In the genomic region with DNA sequence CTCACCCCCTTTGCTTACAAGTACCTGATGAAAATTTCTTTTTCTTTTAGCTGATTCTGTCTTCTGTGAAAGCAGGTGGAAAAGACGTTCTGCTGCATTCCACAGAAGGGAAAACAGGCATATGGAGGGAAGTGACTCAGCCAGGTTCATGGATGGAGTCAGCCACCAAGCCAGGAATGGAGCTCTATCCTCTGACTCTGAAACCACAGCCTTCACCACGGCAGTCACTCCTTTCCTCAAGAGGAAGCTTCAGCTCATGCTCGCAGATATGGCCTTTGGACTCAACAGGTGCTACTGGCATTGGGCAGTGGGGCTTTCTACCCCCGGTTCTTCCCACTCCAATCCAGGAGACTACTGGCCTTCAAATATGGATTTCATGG, we compare ENCODE assay signal across 13 cellular contexts. TPM values are rescaled to one million over a fixed set of nuclear protein-coding genes. Genes with fewer than 3 reads are reported as not detected.
DNase-seq lines count a peak whose midpoint lies in the region; ATAC-seq, FAIRE-seq and TF ChIP-seq lines count a peak whose summit lies in the region.
"Had no signal": no experiment of that assay in that cellular context is flagged by ENCODE, and none has a peak within 500 bp of the region (broad histone marks: within the 10 kb centered on the region; RNA-seq: fewer than 3 reads in every experiment).

No MANE protein-coding gene starts in this region.

- H3K27me3 ChIP-seq in MG63 (no peaks in the 10 kb centered on the region), bronchial epithelial cell (ENCODE audit: control insufficient read depth, insufficient read depth, low read length) (no peaks in the 10 kb centered on the region), neutrophil (no peaks in the 10 kb centered on the region), gastrocnemius medialis (no peaks in the 10 kb centered on the region), thyroid gland (no peaks in the 10 kb centered on the region)

- DNase-seq in CD14-positive monocyte (ENCODE audit: low spot score) (no peak), MG63 (peak; percentile 83), bronchial epithelial cell (ENCODE audit: low read depth) (peak; percentile 98), NCI-H1694 treated with DMSO at 0.1 percent for 48 hours (lab: John Stamatoyannopoulos, UW) (no peak), gastrocnemius medialis (no peak), thyroid gland (no peak)
- DNase-seq: activated naive CD4-positive, alpha-beta T cell treated with anti-CD3 and anti-CD28 coated beads, Interleukin-2, amount 50 U/mL, for 16 hours; head of caudate nucleus; NCI-H2081 treated with DMSO at 0.1 percent for 48 hours had no signal

- H3K4me1 ChIP-seq in neutrophil (ENCODE audit: control insufficient read depth in 1 of 2, insufficient read depth in 1 of 2, low read depth in 1 of 2, low read length in 1 of 2) (peaks cover 22 to 24% of the 10 kb centered on the region in 2 experiments), gastrocnemius medialis (peaks cover 0 to 3% of the 10 kb centered on the region in 2 donors), thyroid gland (peaks cover 4 to 16% of the 10 kb centered on the region in 2 donors)

- H3K4me3 Mint-ChIP-seq in CD14-positive monocyte: peak overlapping the region in 1 of 2 donors; percentile 67
- H3K4me3 Mint-ChIP-seq: neural crest cell had no signal

- H3K27me3 Mint-ChIP-seq in CD14-positive monocyte (ENCODE audit: low read depth in 3 of 3): peaks cover 0 to 3% (median 2%) of the 10 kb centered on the region in 3 donors

- H3K27ac Mint-ChIP-seq in CD14-positive monocyte: peak overlapping the region in 4 of 7 donors; percentile 20 to 73 (median 48)

- no peak overlapping the region for H3K4me3 ChIP-seq in MG63
- no peak overlapping the region for H3K4me3 ChIP-seq in bronchial epithelial cell (ENCODE audit: low read depth, low read length)
- no peak overlapping the region for H3K4me3 ChIP-seq in neutrophil (ENCODE audit: low read depth in 1 of 2, low read length in 1 of 2)
- H3K4me3 ChIP-seq in gastrocnemius medialis: no peak overlapping the region
- no peak overlapping the region for H3K4me3 ChIP-seq in thyroid gland (replicated peaks in 1 of 3)

- peaks cover 0 to 3% of the 10 kb centered on the region in 2 donors for H3K36me3 Mint-ChIP-seq in CD14-positive monocyte

- TF ChIP-seq CTCF in CD14-positive monocyte (IDR thresholded peaks at IDR 0.05): no peak
- no peak for TF ChIP-seq CTCF in bronchial epithelial cell (IDR thresholded peaks at IDR 0.05; ENCODE audit: insufficient read depth, low read length, severe bottlenecking)
- no peak for TF ChIP-seq CTCF in neutrophil (IDR thresholded peaks at IDR 0.05)
- no peak for TF ChIP-seq CTCF in gastrocnemius medialis (IDR thresholded peaks at IDR 0.05 in 4 of 5, conservative IDR thresholded peaks at IDR 0.05 in 1 of 5)
- no peak for TF ChIP-seq CTCF in thyroid gland (IDR thresholded peaks at IDR 0.05)

- in situ Hi-C loops in gastrocnemius medialis (cut with MboI; ENCODE audit: low sequenced_read_pairs in 4 of 4): loop anchor here in 1 of 4 donors (5.0 kb wide), 1 partner anchor 38 kb away; no protein-coding TSS in a partner anchor

- FAIRE-seq in bronchial epithelial cell (lab: Jason Lieb, UNC): no peak
- FAIRE-seq: TTC549 had no signal

- TF ChIP-seq POLR2A in gastrocnemius medialis (IDR thresholded peaks at IDR 0.05): no peak
- TF ChIP-seq POLR2A in thyroid gland (IDR thresholded peaks at IDR 0.05): no peak

- H3K4me1 Mint-ChIP-seq in CD14-positive monocyte: peaks cover 41% of the 10 kb centered on the region
- H3K4me1 Mint-ChIP-seq: neural crest cell had no signal

- H3K27ac ChIP-seq in neutrophil (peak overlapping the region; percentile 47), gastrocnemius medialis (no peak overlapping the region), thyroid gland (no peak overlapping the region)

- WGBS in thyroid gland, 2 donors: 80 to 84% methylated on average over 4 of the region's 4 CpGs

- H3K36me3 ChIP-seq in MG63 (no peaks in the 10 kb centered on the region), bronchial epithelial cell (ENCODE audit: control insufficient read depth, insufficient read depth, low read length) (no peaks in the 10 kb centered on the region), neutrophil (no peaks in the 10 kb centered on the region), gastrocnemius medialis (no peaks in the 10 kb centered on the region), thyroid gland (no peaks in the 10 kb centered on the region)

- no peak for ATAC-seq in gastrocnemius medialis
- ATAC-seq in HG02970 (IDR thresholded peaks at IDR 0.05; ENCODE audit: low FRiP score, unreplicated experiment): no peak

- H3K9me3 Mint-ChIP-seq in CD14-positive monocyte: peaks cover 0 to 3% (median 0%) of the 10 kb centered on the region in 7 donors
- H3K9me3 Mint-ChIP-seq: neural crest cell had no signal

- no peaks in the 10 kb centered on the region for H3K9me3 ChIP-seq in MG63
- H3K9me3 ChIP-seq in neutrophil: no peaks in the 10 kb centered on the region
- no peaks in the 10 kb centered on the region for H3K9me3 ChIP-seq in gastrocnemius medialis
- no peaks in the 10 kb centered on the region for H3K9me3 ChIP-seq in thyroid gland

- intact Hi-C loops in CD14-positive monocyte (cut with micrococcal nuclease): no loop called here
- intact Hi-C loops in gastrocnemius medialis (cut with DNase I; ENCODE audit: low total_unique reads): no loop called here
- intact Hi-C loops in thyroid gland (cut with DNase I): no loop called here

RNA-seq across cellular contexts. Expression of a gene that starts 11.5 kb away (rescaled TPM):
- under 1 TPM; 0.16 to 0.43 TPM for polyA plus RNA-seq in CD14-positive monocyte
- 169 and 219 TPM in 2 replicates for total RNA-seq in MG63 (2014; rRNA removed; shearing (Covaris generic); ENCODE audit: low replicate concordance)
- 26.3 and 30.0 TPM in 2 replicates for total RNA-seq in bronchial epithelial cell
- 1 to 10 TPM in 3 of 4 donors, under 1 TPM in 1; 0.83 to 5.0 (median 2.3) TPM for total RNA-seq in gastrocnemius medialis
- total RNA-seq in thyroid gland: 10 to 100 TPM in 1 of 4 donors, 1 to 10 TPM in 3; 3.8 to 13.3 (median 7.3) TPM

RNA-seq across cellular contexts. Expression of a gene that starts 25.0 kb away (rescaled TPM):
- 1 to 10 TPM; 1.7 to 3.0 TPM for polyA plus RNA-seq in CD14-positive monocyte
- 16.5 and 24.0 TPM in 2 replicates for total RNA-seq in MG63 (2014; rRNA removed; shearing (Covaris generic); ENCODE audit: low replicate concordance)
- total RNA-seq in bronchial epithelial cell (13.4 and 16.5 TPM in 2 replicates), gastrocnemius medialis (10 to 100 TPM; 48.6 to 67.5 (median 51.7) TPM), thyroid gland (10 to 100 TPM; 21.2 to 27.4 (median 22.3) TPM)

Comparison
In these comparisons a context has a peak if more than half of its experiments do, and no peak if none do; other contexts are left out.
1. DNase-seq: peak in MG63 (single experiment) and bronchial epithelial cell (single experiment); none in CD14-positive monocyte (single experiment), NCI-H1694 treated with DMSO at 0.1 percent for 48 hours (single experiment), gastrocnemius medialis (0 of 2) and thyroid gland (0 of 2).